In genomic region chr17:917391-917811, GRCh38 we compare ENCODE assay signal across 13 cellular contexts.
DNase-seq lines count a peak whose midpoint lies in the region; ATAC-seq and TF ChIP-seq lines count a peak whose summit lies in the region.
"Had no signal": no experiment of that assay in that cellular context is flagged by ENCODE, and none has a peak within 500 bp of the region (broad histone marks: within the 10 kb centered on the region; RNA-seq: fewer than 3 reads in every experiment).

No MANE protein-coding gene starts in this region.

- TF ChIP-seq CTCF in brain (conservative IDR thresholded peaks at IDR 0.05), result no peak
- TF ChIP-seq CTCF in left lung (IDR thresholded peaks at IDR 0.05), result no peak

- H3K27me3 ChIP-seq in left lung, result no peaks in the 10 kb centered on the region
- peaks cover 0 to 10% (median 0%) of the 10 kb centered on the region in 5 donors for H3K27me3 ChIP-seq in subcutaneous abdominal adipose tissue (ENCODE audit: control insufficient read depth in 5 of 5, insufficient read depth in 4 of 5, low read length in 5 of 5)

- H3K4me1 Mint-ChIP-seq in brain, result peaks cover 37% of the 10 kb centered on the region
- H3K4me1 Mint-ChIP-seq in effector memory CD8-positive, alpha-beta T cell (ENCODE audit: low read depth in 2 of 2), result no peaks in the 10 kb centered on the region

- peaks cover 28 to 60% (median 35%) of the 10 kb centered on the region in 5 experiments for H3K9me3 Mint-ChIP-seq in brain
- no peaks in the 10 kb centered on the region for H3K9me3 Mint-ChIP-seq in effector memory CD8-positive, alpha-beta T cell

- H3K27me3 Mint-ChIP-seq in brain, result peaks cover 6% of the 10 kb centered on the region
- H3K27me3 Mint-ChIP-seq in effector memory CD8-positive, alpha-beta T cell, result peaks cover 47 to 80% of the 10 kb centered on the region in 2 donors

- peak overlapping the region; percentile 55 to 69 for H3K27ac ChIP-seq in left lung
- peak overlapping the region; percentile 63 for H3K27ac ChIP-seq in subcutaneous abdominal adipose tissue (ENCODE audit: low read depth, low read length)
- H3K27ac ChIP-seq: C4-2B had no signal

- H3K9me3 ChIP-seq in left lung, result no peaks in the 10 kb centered on the region
- H3K9me3 ChIP-seq in subcutaneous abdominal adipose tissue (ENCODE audit: control insufficient read depth in 5 of 5, low read length in 5 of 5), result no peaks in the 10 kb centered on the region
- H3K9me3 ChIP-seq: SK-N-SH had no signal

- intact Hi-C loops in left lung (cut with DNase I), result no loop called here

- H3K4me3 ChIP-seq in left lung (no peak overlapping the region), subcutaneous abdominal adipose tissue (ENCODE audit: low read depth in 1 of 5, low read length in 5 of 5) (peak overlapping the region in 1 of 5 donors; percentile 25)

- H3K4me1 ChIP-seq in left lung (peaks cover 0 to 16% of the 10 kb centered on the region in 2 donors), subcutaneous abdominal adipose tissue (ENCODE audit: control insufficient read depth in 5 of 5, insufficient read depth in 5 of 5, low read length in 5 of 5) (peaks cover 0 to 22% (median 0%) of the 10 kb centered on the region in 5 donors)

- H3K36me3 Mint-ChIP-seq in brain, result peaks cover 89% of the 10 kb centered on the region
- no peaks in the 10 kb centered on the region for H3K36me3 Mint-ChIP-seq in effector memory CD8-positive, alpha-beta T cell (ENCODE audit: insufficient read depth)

- H3K9ac ChIP-seq in subcutaneous abdominal adipose tissue (ENCODE audit: low read length in 5 of 5), result peak overlapping the region in 1 of 5 donors; percentile 12
- H3K9ac ChIP-seq: SK-N-SH had no signal

- H3K36me3 ChIP-seq in left lung (no peaks in the 10 kb centered on the region), subcutaneous abdominal adipose tissue (ENCODE audit: control insufficient read depth in 5 of 5, insufficient read depth in 5 of 5, low read length in 5 of 5) (no peaks in the 10 kb centered on the region)

- ATAC-seq in left lung (peak; percentile 10), esophagus mucosa (no peak), HG03097 (IDR thresholded peaks at IDR 0.05; ENCODE audit: low FRiP score, unreplicated experiment) (no peak)
- ATAC-seq in effector memory CD8-positive, alpha-beta T cell (replicated peaks), result no peak

- H3K27ac Mint-ChIP-seq in brain, result peak overlapping the region in 3 of 5 experiments; percentile 20 to 89 (median 59)
- H3K27ac Mint-ChIP-seq in effector memory CD8-positive, alpha-beta T cell, result no peak overlapping the region

- H3K4me3 Mint-ChIP-seq in brain, result peak overlapping the region in 1 of 5 experiments; percentile 32
- no peak overlapping the region for H3K4me3 Mint-ChIP-seq in effector memory CD8-positive, alpha-beta T cell

- DNase-seq in GM04504 (ENCODE audit: low read depth) (peak; percentile 47), left lung (peak in 1 of 2 donors; percentile 53)
- DNase-seq in stimulated activated CD4-positive, alpha-beta T cell treated with anti-CD3 and anti-CD28 coated beads, Interleukin-2, amount 100 ng/mL, for 24 hours, result no peak
- DNase-seq in effector memory CD8-positive, alpha-beta T cell, result no peak
- DNase-seq: amygdala, head of caudate nucleus, NCI-H2081, SK-N-SH had no signal

Comparison
In these comparisons a context has a peak if more than half of its experiments do, and no peak if none do; other contexts are left out.
1. H3K27ac Mint-ChIP-seq: peak in brain (3 of 5); none in effector memory CD8-positive, alpha-beta T cell (0 of 2).